In the genomic region with DNA sequence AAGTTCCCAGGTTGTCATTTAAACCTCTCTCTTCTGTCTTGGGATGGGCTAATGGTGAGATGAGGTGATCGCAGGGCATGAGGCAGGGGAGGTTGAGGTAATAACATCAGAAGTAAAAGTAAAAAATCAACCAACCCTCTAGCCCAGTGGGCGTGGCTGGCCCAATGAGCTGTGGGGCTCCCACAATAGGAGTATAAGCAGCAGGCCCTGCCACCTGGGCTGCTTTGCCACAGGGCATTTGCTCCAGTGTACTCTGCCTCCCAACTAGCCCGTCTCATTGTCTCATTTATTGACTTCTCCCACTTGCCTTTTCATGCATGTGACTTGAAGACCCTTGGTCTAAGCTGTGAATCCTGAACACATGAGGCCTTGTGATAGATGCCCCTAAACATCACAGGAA, we compare ENCODE assay signal across 1 cellular context.
TF ChIP-seq lines count a peak whose summit lies in the region.

No MANE protein-coding gene starts in this region.

TF ChIP-seq in SK-N-SH treated with all-trans-retinoic acid at 6 μM for 48 hours, 23 proteins besides CTCF, POLR2A, EP300 and RAD21 (continued from another document):
- TF ChIP-seq PATZ1 (CRISPR knock-in tag; IDR thresholded peaks at IDR 0.05; ENCODE audit: borderline replicate concordance) (no peak), ZNF70 (CRISPR knock-in tag; IDR thresholded peaks at IDR 0.05) (no peak), ZNF8 (CRISPR knock-in tag; IDR thresholded peaks at IDR 0.05) (no peak), BACH2 (CRISPR knock-in tag; IDR thresholded peaks at IDR 0.05; ENCODE audit: borderline replicate concordance) (no peak), TOX (CRISPR knock-in tag; IDR thresholded peaks at IDR 0.05; ENCODE audit: borderline replicate concordance) (no peak), TCF4 (CRISPR knock-in tag; IDR thresholded peaks at IDR 0.05; ENCODE audit: borderline replicate concordance) (no peak)
TF ChIP-seq in SK-N-SH treated with all-trans-retinoic acid at 6 μM for 48 hours: peak in this region for 0.
